In the genomic region with DNA sequence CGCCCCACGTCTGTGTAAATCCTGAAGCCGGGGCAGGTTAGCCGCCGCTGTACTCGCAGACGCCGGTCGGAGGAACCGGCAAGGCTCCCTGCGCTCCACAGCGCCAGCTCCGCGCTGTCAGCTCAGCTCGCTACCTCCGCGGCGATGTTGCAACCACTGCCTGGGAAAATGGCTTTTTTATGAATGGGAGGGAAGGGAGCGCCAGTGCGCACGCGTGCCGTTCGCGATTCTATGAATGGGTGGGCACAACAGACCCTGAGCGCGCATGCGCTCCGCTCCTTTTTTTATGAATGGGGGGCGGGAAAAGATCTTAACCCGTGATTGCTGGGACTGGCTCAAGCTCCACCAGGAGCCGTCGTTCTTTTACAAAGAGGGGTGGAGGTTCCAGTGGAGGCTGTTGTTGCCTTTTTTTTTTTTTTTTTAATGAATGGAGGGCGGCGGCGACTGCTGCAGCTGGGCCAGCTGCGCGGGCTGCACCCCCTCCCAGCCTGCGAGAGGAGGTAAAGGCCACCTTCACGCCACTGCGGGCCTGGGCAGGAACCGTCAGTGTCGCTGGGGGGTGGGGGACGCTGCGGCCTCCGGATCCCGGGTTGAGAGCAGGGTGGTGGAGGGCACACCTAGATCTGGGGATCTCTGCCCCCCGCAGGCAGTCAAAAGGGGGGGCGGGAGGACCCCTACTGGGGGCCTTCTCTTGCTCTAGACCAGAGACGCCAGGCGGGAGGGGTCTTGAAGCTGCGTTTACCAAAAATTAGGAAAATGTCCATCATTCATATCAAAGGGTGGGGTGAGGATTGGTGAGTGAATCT, we compare ENCODE assay signal across 8 cellular contexts. TPM values are rescaled to one million over a fixed set of nuclear protein-coding genes. Genes with fewer than 3 reads are reported as not detected.
DNase-seq lines count a peak whose midpoint lies in the region; ATAC-seq and TF ChIP-seq lines count a peak whose summit lies in the region.

A gene with protein sequence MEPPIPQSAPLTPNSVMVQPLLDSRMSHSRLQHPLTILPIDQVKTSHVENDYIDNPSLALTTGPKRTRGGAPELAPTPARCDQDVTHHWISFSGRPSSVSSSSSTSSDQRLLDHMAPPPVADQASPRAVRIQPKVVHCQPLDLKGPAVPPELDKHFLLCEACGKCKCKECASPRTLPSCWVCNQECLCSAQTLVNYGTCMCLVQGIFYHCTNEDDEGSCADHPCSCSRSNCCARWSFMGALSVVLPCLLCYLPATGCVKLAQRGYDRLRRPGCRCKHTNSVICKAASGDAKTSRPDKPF (minus strand): TSS at position 151 of the 806 bp plus-strand sequence. CDS start 9,913 bp downstream, outside the sequence.

- peak within 1 kb of the TSS; percentile 99 for H3K9ac ChIP-seq in PC-3 (ENCODE audit: low read length)
- peak within 1 kb of the TSS; percentile 83 for H3K9ac ChIP-seq in mucosa of stomach (ENCODE audit: low read length)

- peak within 1 kb of the TSS; percentile 76 to 95 (median 88) for H3K4me3 Mint-ChIP-seq in IgD-negative memory B cell
- peak within 1 kb of the TSS; percentile 85 for H3K4me3 Mint-ChIP-seq in activated T-cell treated with anti-CD3 and anti-CD28 coated beads, Interleukin-2, amount 50 U/mL, for 4 hours

- peak within 1 kb of the TSS; percentile 89 for H3K4me3 ChIP-seq in PC-3 (ENCODE audit: low read length)
- H3K4me3 ChIP-seq in mucosa of stomach (ENCODE audit: low read length) = peak within 1 kb of the TSS; percentile 67

- intact Hi-C loops in PC-3 (cut with micrococcal nuclease) = loop anchor here (1.0 to 5.0 kb wide), 3 partner anchors 32 to 173 kb away; no protein-coding TSS in a partner anchor

- ATAC-seq in GM21529 (IDR thresholded peaks at IDR 0.05; ENCODE audit: unreplicated experiment) (peak; percentile 66), PC-3 (peak; percentile 36), esophagus mucosa (peak; percentile 86)
- peak; percentile 85 to 89 for ATAC-seq in activated T-cell treated with anti-CD3 and anti-CD28 coated beads, Interleukin-2, amount 50 U/mL, for 4 hours

- H3K4me1 ChIP-seq in PC-3 (ENCODE audit: insufficient read depth, low read length) (peaks cover 45% of the 10 kb centered on the region), mucosa of stomach (ENCODE audit: control insufficient read depth, insufficient read depth, low read length) (peaks cover 44% of the 10 kb centered on the region)

- H3K9me3 ChIP-seq in PC-3 (ENCODE audit: low read length) (no peaks in the 10 kb centered on the region), mucosa of stomach (ENCODE audit: control insufficient read depth, low read length) (no peaks in the 10 kb centered on the region)

- no peaks in the 10 kb centered on the region for H3K9me2 ChIP-seq in PC-3 (replicated peaks; ENCODE audit: low read length)

- H3K79me2 ChIP-seq in PC-3 (ENCODE audit: low read length) = peaks cover 63% of the 10 kb centered on the region

- CTCF ChIA-PET in PC-3 (lab: Charles Lee) = interaction anchor here (0.6 to 0.9 kb wide), 4 partner anchors 29 to 224 kb away, joined by 4 to 9 read pairs (median 6); no protein-coding TSS in a partner anchor

- peak within 1 kb of the TSS; percentile 90 for H2AFZ ChIP-seq in PC-3 (ENCODE audit: low read length)

- no TSS peak for BruUV-seq in PC-3 (replicated peaks; lab: Mats Ljungman, UMichigan)

- peaks cover 3% of the 10 kb centered on the region; the same call in 1 of the 2 replicates for H3K36me3 ChIP-seq in PC-3 (ENCODE audit: low read depth, low read length)
- no peaks in the 10 kb centered on the region for H3K36me3 ChIP-seq in mucosa of stomach (ENCODE audit: control insufficient read depth, insufficient read depth, low read length)

- H3F3A ChIP-seq in PC-3 (ENCODE audit: low read length, unreplicated experiment) = no peaks in the 10 kb centered on the region

- DNase-seq in DMS114 treated with DMSO at 0.1 percent for 48 hours (lab: John Stamatoyannopoulos, UW; ENCODE audit: unreplicated experiment) = peak; percentile 96
- peak; percentile 97 for DNase-seq in PC-3
- peak; percentile 75 for DNase-seq in activated T-cell treated with anti-CD3 and anti-CD28 coated beads, Interleukin-2, amount 50 U/mL, for 4 hours
- peak; percentile 95 for DNase-seq in stimulated activated CD8-positive, alpha-beta memory T cell treated with anti-CD3 and anti-CD28 coated beads, Interleukin-4, amount 100 ng/mL, for 48 hours

- H3K9me3 Mint-ChIP-seq in IgD-negative memory B cell = no peaks in the 10 kb centered on the region
- no peaks in the 10 kb centered on the region for H3K9me3 Mint-ChIP-seq in activated T-cell treated with anti-CD3 and anti-CD28 coated beads, Interleukin-2, amount 50 U/mL, for 4 hours

- peaks cover 38% of the 10 kb centered on the region for H4K20me1 ChIP-seq in PC-3 (ENCODE audit: low read length)

- H3K27me3 ChIP-seq in PC-3 (ENCODE audit: low read length) (no peaks in the 10 kb centered on the region), mucosa of stomach (ENCODE audit: control insufficient read depth, insufficient read depth, low read length) (no peaks in the 10 kb centered on the region)

- peak within 1 kb of the TSS; percentile 99 for H3K27ac ChIP-seq in PC-3 (ENCODE audit: low read length)

- H3K27ac Mint-ChIP-seq in IgD-negative memory B cell = peak within 1 kb of the TSS in 2 of 3 donors; percentile 53 to 84

- H3K27me3 Mint-ChIP-seq in IgD-negative memory B cell = peaks cover 61% of the 10 kb centered on the region
- peaks cover 58% of the 10 kb centered on the region for H3K27me3 Mint-ChIP-seq in activated T-cell treated with anti-CD3 and anti-CD28 coated beads, Interleukin-2, amount 50 U/mL, for 4 hours (ENCODE audit: low read depth)

- TF ChIP-seq CTCF in PC-3 (conservative IDR thresholded peaks at IDR 0.05; ENCODE audit: low read depth, low read length) = 0 out of 2 replicates have a peak, but pooled peaks have one; percentile 1

- H3K36me3 Mint-ChIP-seq in IgD-negative memory B cell = no peaks in the 10 kb centered on the region
- no peaks in the 10 kb centered on the region for H3K36me3 Mint-ChIP-seq in activated T-cell treated with anti-CD3 and anti-CD28 coated beads, Interleukin-2, amount 50 U/mL, for 4 hours (ENCODE audit: insufficient read depth)

- peak within 1 kb of the TSS; percentile 100 for H3K4me2 ChIP-seq in PC-3 (ENCODE audit: low read length)

- POLR2A ChIA-PET in PC-3 (lab: Charles Lee; ENCODE audit: unreplicated experiment) = interaction anchor here (0.6 to 1.0 kb wide), 8 partner anchors 28 to 1152 kb away, joined by 3 to 16 read pairs (median 5); no protein-coding TSS in a partner anchor

- H3K4me1 Mint-ChIP-seq in IgD-negative memory B cell = peaks cover 8 to 11% (median 9%) of the 10 kb centered on the region in 3 donors
- peaks cover 26% of the 10 kb centered on the region for H3K4me1 Mint-ChIP-seq in activated T-cell treated with anti-CD3 and anti-CD28 coated beads, Interleukin-2, amount 50 U/mL, for 4 hours (ENCODE audit: low read depth)

RNA-seq across cellular contexts. Expression of the gene that starts here (rescaled TPM):
- not detected for polyA plus RNA-seq in IgD-negative memory B cell
- total RNA-seq in PC-3 (2014; rRNA removed) (32.1 and 38.4 TPM in 2 replicates), esophagus mucosa (2.6 TPM)
- 1 to 10 TPM; 2.6 to 3.3 (median 3.0) TPM for total RNA-seq in activated T-cell treated with anti-CD3 and anti-CD28 coated beads, Interleukin-2, amount 50 U/mL, for 4 hours

Comparison
In these comparisons a context has a peak if more than half of its experiments do, and no peak if none do; other contexts are left out.
1. Peak in every context shown above with its lines: DNase-seq, ATAC-seq, H3K4me3 ChIP-seq and H3K27ac ChIP-seq.
2. ATAC-seq: peak in every context shown above with its lines; median percentile 87 in activated T-cell treated with anti-CD3 and anti-CD28 coated beads, Interleukin-2, amount 50 U/mL, for 4 hours; 86 in esophagus mucosa; 66 in GM21529; 36 in PC-3.